ENCODE assay signal across 12 cellular contexts in genomic region chr2:167509585-167509984, GRCh38.
DNase-seq lines count a peak whose midpoint lies in the region; ATAC-seq and TF ChIP-seq lines count a peak whose summit lies in the region.
"Had no signal": no experiment of that assay in that cellular context is flagged by ENCODE, and none has a peak within 500 bp of the region (broad histone marks: within the 10 kb centered on the region; RNA-seq: fewer than 3 reads in every experiment).

No MANE protein-coding gene starts in this region.

- H3K36me3 ChIP-seq in HUES64 (ENCODE audit: insufficient read depth, low read length) (no peaks in the 10 kb centered on the region), kidney epithelial cell (ENCODE audit: control insufficient read depth, insufficient read depth, low read length) (no peaks in the 10 kb centered on the region)

- no peaks in the 10 kb centered on the region for H3K9me3 ChIP-seq in HUES64 (ENCODE audit: insufficient read depth, low read depth, low read length)

- DNase-seq in AG09319 (ENCODE audit: extremely low read depth, low read depth) (peak; percentile 2), astrocyte of the cerebellum (ENCODE audit: low read depth) (peak; percentile 78), kidney epithelial cell (ENCODE audit: low read depth) (peak; percentile 91), NCI-H524 treated with DMSO at 0.1 percent for 48 hours (lab: John Stamatoyannopoulos, UW) (no peak), osteocyte (ENCODE audit: extremely low spot score, unreplicated experiment) (no peak)
- DNase-seq in activated effector memory CD4-positive, alpha-beta T cell treated with Interleukin-2 at 50 U/mL for 16 hours, result no peak
- DNase-seq: activated naive CD8-positive, alpha-beta T cell treated with anti-CD3 and anti-CD28 coated beads for 36 hours; DND-41; Karpas-422; T-helper 17 cell had no signal

- H3K4me1 Mint-ChIP-seq in osteocyte (ENCODE audit: unreplicated experiment), result no peaks in the 10 kb centered on the region
- H3K4me1 Mint-ChIP-seq: activated naive CD8-positive, alpha-beta T cell treated with anti-CD3 and anti-CD28 coated beads for 36 hours; T-helper 17 cell had no signal

- no peaks in the 10 kb centered on the region for H3K36me3 Mint-ChIP-seq in osteocyte (ENCODE audit: unreplicated experiment)
- H3K36me3 Mint-ChIP-seq: activated naive CD8-positive, alpha-beta T cell treated with anti-CD3 and anti-CD28 coated beads for 36 hours had no signal

- H3K4me3 Mint-ChIP-seq in osteocyte (ENCODE audit: unreplicated experiment), result no peak overlapping the region
- H3K4me3 Mint-ChIP-seq: activated naive CD8-positive, alpha-beta T cell treated with anti-CD3 and anti-CD28 coated beads for 36 hours; T-helper 17 cell had no signal

- H3K27me3 Mint-ChIP-seq in osteocyte (ENCODE audit: unreplicated experiment), result no peaks in the 10 kb centered on the region
- H3K27me3 Mint-ChIP-seq: activated naive CD8-positive, alpha-beta T cell treated with anti-CD3 and anti-CD28 coated beads for 36 hours; T-helper 17 cell had no signal

- no peak overlapping the region for H3K27ac Mint-ChIP-seq in osteocyte (ENCODE audit: unreplicated experiment)
- H3K27ac Mint-ChIP-seq: activated naive CD8-positive, alpha-beta T cell treated with anti-CD3 and anti-CD28 coated beads for 36 hours; T-helper 17 cell had no signal

- in situ Hi-C loops in astrocyte of the cerebellum (cut with HindIII; ENCODE audit: low sequenced_read_pairs), result no loop called here

- H3K4me3 ChIP-seq in HUES64 (ENCODE audit: low read length) (no peak overlapping the region), astrocyte of the cerebellum (ENCODE audit: low read depth, low read length) (no peak overlapping the region), kidney epithelial cell (ENCODE audit: low read depth, low read length) (no peak overlapping the region)

- no peaks in the 10 kb centered on the region for H3K9me3 Mint-ChIP-seq in osteocyte (ENCODE audit: unreplicated experiment)
- H3K9me3 Mint-ChIP-seq: activated naive CD8-positive, alpha-beta T cell treated with anti-CD3 and anti-CD28 coated beads for 36 hours had no signal

- 22% methylated on average over 4 of the region's 4 CpGs for WGBS in HUES64

- no peaks in the 10 kb centered on the region for H3K27me3 ChIP-seq in HUES64 (ENCODE audit: insufficient read depth, low read length)
- H3K27me3 ChIP-seq in kidney epithelial cell (ENCODE audit: control insufficient read depth, insufficient read depth, low read length), result no peaks in the 10 kb centered on the region

- no peak for ATAC-seq in GM21619 (IDR thresholded peaks at IDR 0.05; ENCODE audit: unreplicated experiment)
- ATAC-seq: T-helper 17 cell had no signal

- peaks cover 24% of the 10 kb centered on the region for H3K4me1 ChIP-seq in HUES64 (ENCODE audit: insufficient read depth, low read length)

- H3K9ac ChIP-seq in HUES64 (ENCODE audit: low read depth, low read length), result no peak overlapping the region

- peak overlapping the region; percentile 74 for H3K27ac ChIP-seq in HUES64 (ENCODE audit: low read depth, low read length)

- TF ChIP-seq CTCF in AG09319 (IDR thresholded peaks at IDR 0.05; ENCODE audit: low read depth, low read length) (no peak), astrocyte of the cerebellum (IDR thresholded peaks at IDR 0.05; ENCODE audit: low read depth, low read length, missing control alignments) (no peak), kidney epithelial cell (IDR thresholded peaks at IDR 0.05; ENCODE audit: insufficient read depth, low read length, poor library complexity, severe bottlenecking) (no peak), osteocyte (IDR thresholded peaks at IDR 0.05) (no peak)

Comparison
In these comparisons a context has a peak if more than half of its experiments do, and no peak if none do; other contexts are left out.
1. DNase-seq: peak in AG09319 (single experiment), astrocyte of the cerebellum (single experiment) and kidney epithelial cell (single experiment); none in activated effector memory CD4-positive, alpha-beta T cell treated with Interleukin-2 at 50 U/mL for 16 hours (single experiment), NCI-H524 treated with DMSO at 0.1 percent for 48 hours (single experiment) and osteocyte (single experiment).